In the genomic region with DNA sequence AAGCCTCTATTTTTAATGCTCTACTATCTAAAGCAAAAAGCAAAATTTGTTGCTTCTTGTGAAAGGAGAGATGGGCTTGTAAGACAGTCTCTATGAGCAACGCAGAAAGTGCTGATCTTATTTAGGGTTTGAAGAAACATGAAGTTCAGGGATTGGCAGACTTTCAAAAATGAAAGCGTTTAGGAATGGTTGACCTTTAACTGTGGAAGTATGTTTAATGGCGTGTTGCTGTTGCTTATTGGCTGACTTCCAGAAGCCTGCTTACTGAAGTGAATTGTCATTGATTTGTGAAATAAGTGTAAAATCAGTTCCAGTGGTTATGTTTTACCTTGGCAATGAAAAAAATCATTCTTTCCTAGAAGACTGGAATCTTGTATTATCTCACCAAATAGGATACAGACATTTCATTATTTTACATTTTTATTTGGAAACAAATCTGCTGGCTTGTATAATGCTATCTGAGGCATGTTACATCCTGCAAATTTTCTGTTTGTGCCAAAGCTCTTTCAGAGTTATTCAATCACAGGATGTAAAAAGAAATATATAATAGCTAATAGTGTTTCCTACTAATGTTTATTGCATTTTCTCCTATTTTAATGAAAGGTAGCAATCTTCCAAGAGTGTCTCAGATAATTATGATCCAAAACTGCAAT, we compare ENCODE assay signal across 15 cellular contexts.
A peak's percentile ranks its signal among the peaks of the same experiment; 100 is the strongest.
DNase-seq lines count a peak whose midpoint lies in the region; ATAC-seq and TF ChIP-seq lines count a peak whose summit lies in the region.
"Had no signal": no experiment of that assay in that cellular context is flagged by ENCODE, and none has a peak within 500 bp of the region (broad histone marks: within the 10 kb centered on the region; RNA-seq: fewer than 3 reads in every experiment).

No MANE protein-coding gene starts in this region.

- ATAC-seq in SK-N-SH treated with all-trans-retinoic acid at 6 μM for 48 hours, result peak; percentile 45; the same call in 2 of the 3 replicates
- ATAC-seq: natural killer cell treated with Interleukin-12 subunit alpha and Interleukin-12 subunit beta and Interleukin-15 and Interleukin-18, amount 100 ng/mL, for 72 hours had no signal

- H3K9me3 Mint-ChIP-seq in activated T-helper 2 cell treated with anti-CD3 and anti-CD28 coated beads, Interferon-gamma antibody, Interleukin-2, Interleukin-4, amounts not matched to agents 10 μg/mL and 5 μg/mL and 100 μg/mL, durations not matched to agents 14 hours and 24 hours and 36 hours, result peaks cover 26% of the 10 kb centered on the region

- TF ChIP-seq EP300 in Ishikawa (IDR thresholded peaks at IDR 0.05; ENCODE audit: borderline replicate concordance), result peak; percentile 79; the same call in 1 of the 2 replicates

- TF ChIP-seq RAD21 in Ishikawa (IDR thresholded peaks at IDR 0.05; ENCODE audit: low read depth), result no peak; the same call in none of the 2 replicates

- H3K27ac Mint-ChIP-seq in activated T-helper 2 cell treated with anti-CD3 and anti-CD28 coated beads, Interferon-gamma antibody, Interleukin-2, Interleukin-4, amounts not matched to agents 10 μg/mL and 5 μg/mL and 100 μg/mL, durations not matched to agents 14 hours and 24 hours and 36 hours, result no peak overlapping the region
- H3K27ac Mint-ChIP-seq: CD14-positive monocyte; natural killer cell treated with Interleukin-12 subunit alpha and Interleukin-12 subunit beta and Interleukin-15 and Interleukin-18, amount 100 ng/mL, for 72 hours had no signal

- in situ Hi-C loops in ACHN (cut with HindIII; ENCODE audit: low pct_ligation_motif_present, low pct_unique_long_range_greater_than_20kb, low sequenced_read_pairs), result no loop called here

- H3K4me3 Mint-ChIP-seq in activated T-helper 2 cell treated with anti-CD3 and anti-CD28 coated beads, Interferon-gamma antibody, Interleukin-2, Interleukin-4, amounts not matched to agents 10 μg/mL and 5 μg/mL and 100 μg/mL, durations not matched to agents 14 hours and 24 hours and 36 hours (ENCODE audit: low read depth), result no peak overlapping the region
- H3K4me3 Mint-ChIP-seq: CD14-positive monocyte; natural killer cell treated with Interleukin-12 subunit alpha and Interleukin-12 subunit beta and Interleukin-15 and Interleukin-18, amount 100 ng/mL, for 72 hours had no signal

- H3K36me3 Mint-ChIP-seq in activated T-helper 2 cell treated with anti-CD3 and anti-CD28 coated beads, Interferon-gamma antibody, Interleukin-2, Interleukin-4, amounts not matched to agents 10 μg/mL and 5 μg/mL and 100 μg/mL, durations not matched to agents 14 hours and 24 hours and 36 hours (ENCODE audit: low read depth), result no peaks in the 10 kb centered on the region
- H3K36me3 Mint-ChIP-seq: CD14-positive monocyte; natural killer cell treated with Interleukin-12 subunit alpha and Interleukin-12 subunit beta and Interleukin-15 and Interleukin-18, amount 100 ng/mL, for 72 hours had no signal

- intact Hi-C loops in activated T-helper 2 cell treated with anti-CD3 and anti-CD28 coated beads, Interferon-gamma antibody, Interleukin-2, Interleukin-4, amounts not matched to agents 10 μg/mL and 5 μg/mL and 100 μg/mL, durations not matched to agents 14 hours and 24 hours and 36 hours (cut with micrococcal nuclease), result no loop called here

- H3K27me3 Mint-ChIP-seq in activated T-helper 2 cell treated with anti-CD3 and anti-CD28 coated beads, Interferon-gamma antibody, Interleukin-2, Interleukin-4, amounts not matched to agents 10 μg/mL and 5 μg/mL and 100 μg/mL, durations not matched to agents 14 hours and 24 hours and 36 hours (ENCODE audit: low read depth), result no peaks in the 10 kb centered on the region
- H3K27me3 Mint-ChIP-seq: natural killer cell treated with Interleukin-12 subunit alpha and Interleukin-12 subunit beta and Interleukin-15 and Interleukin-18, amount 100 ng/mL, for 72 hours had no signal

- DNase-seq in ACHN (peak; percentile 78), glomerular endothelial cell (ENCODE audit: extremely low read depth, low read depth, low spot score) (peak; percentile 56), putamen (ENCODE audit: low spot score) (no peak), AG08395 (ENCODE audit: low spot score) (no peak), occipital lobe (lab: John Stamatoyannopoulos, UW) (no peak)
- DNase-seq in activated T-helper 2 cell treated with anti-CD3 and anti-CD28 coated beads, Interferon-gamma antibody, Interleukin-2, Interleukin-4, amounts not matched to agents 10 μg/mL and 5 μg/mL and 100 μg/mL, durations not matched to agents 14 hours and 24 hours and 36 hours (ENCODE audit: low spot score), result no peak
- DNase-seq: colonic mucosa; NCI-H526 treated with DMSO at 0.1 percent for 48 hours; stimulated activated CD4-positive, alpha-beta T cell treated with anti-CD3 and anti-CD28 coated beads, Interleukin-4, amount 100 ng/mL, for 24 hours; substantia nigra; T1000 had no signal

- no peaks in the 10 kb centered on the region for H3K4me1 Mint-ChIP-seq in activated T-helper 2 cell treated with anti-CD3 and anti-CD28 coated beads, Interferon-gamma antibody, Interleukin-2, Interleukin-4, amounts not matched to agents 10 μg/mL and 5 μg/mL and 100 μg/mL, durations not matched to agents 14 hours and 24 hours and 36 hours (ENCODE audit: low read depth)
- H3K4me1 Mint-ChIP-seq: CD14-positive monocyte had no signal

TF ChIP-seq in Ishikawa, 13 proteins besides CTCF, POLR2A, EP300 and RAD21 (continues in another document):
- no peak for TF ChIP-seq TAF1 (IDR thresholded peaks at IDR 0.05; ENCODE audit: low read depth)
- peak; percentile 95 for TF ChIP-seq NFIC (IDR thresholded peaks at IDR 0.05)
- TF ChIP-seq, protein P1, sequence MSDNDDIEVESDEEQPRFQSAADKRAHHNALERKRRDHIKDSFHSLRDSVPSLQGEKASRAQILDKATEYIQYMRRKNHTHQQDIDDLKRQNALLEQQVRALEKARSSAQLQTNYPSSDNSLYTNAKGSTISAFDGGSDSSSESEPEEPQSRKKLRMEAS (IDR thresholded peaks at IDR 0.05), result peak; percentile 14; the same call in 1 of the 2 replicates
- peak; percentile 54; the same call in 1 of the 2 replicates for TF ChIP-seq CEBPB (IDR thresholded peaks at IDR 0.05)
- no peak for TF ChIP-seq CREB1 (IDR thresholded peaks at IDR 0.05; ENCODE audit: low read depth)
- TF ChIP-seq TCF12 (IDR thresholded peaks at IDR 0.05; ENCODE audit: low read depth), result peak; percentile 76
- no peak for TF ChIP-seq EGR1 (IDR thresholded peaks at IDR 0.05)
- TF ChIP-seq, protein P2, sequence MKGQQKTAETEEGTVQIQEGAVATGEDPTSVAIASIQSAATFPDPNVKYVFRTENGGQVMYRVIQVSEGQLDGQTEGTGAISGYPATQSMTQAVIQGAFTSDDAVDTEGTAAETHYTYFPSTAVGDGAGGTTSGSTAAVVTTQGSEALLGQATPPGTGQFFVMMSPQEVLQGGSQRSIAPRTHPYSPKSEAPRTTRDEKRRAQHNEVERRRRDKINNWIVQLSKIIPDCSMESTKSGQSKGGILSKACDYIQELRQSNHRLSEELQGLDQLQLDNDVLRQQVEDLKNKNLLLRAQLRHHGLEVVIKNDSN (IDR thresholded peaks at IDR 0.05), result no peak

TF ChIP-seq in SK-N-SH treated with all-trans-retinoic acid at 6 μM for 48 hours, 23 proteins besides CTCF, POLR2A, EP300 and RAD21 (continues in another document):
- TF ChIP-seq, protein P3, sequence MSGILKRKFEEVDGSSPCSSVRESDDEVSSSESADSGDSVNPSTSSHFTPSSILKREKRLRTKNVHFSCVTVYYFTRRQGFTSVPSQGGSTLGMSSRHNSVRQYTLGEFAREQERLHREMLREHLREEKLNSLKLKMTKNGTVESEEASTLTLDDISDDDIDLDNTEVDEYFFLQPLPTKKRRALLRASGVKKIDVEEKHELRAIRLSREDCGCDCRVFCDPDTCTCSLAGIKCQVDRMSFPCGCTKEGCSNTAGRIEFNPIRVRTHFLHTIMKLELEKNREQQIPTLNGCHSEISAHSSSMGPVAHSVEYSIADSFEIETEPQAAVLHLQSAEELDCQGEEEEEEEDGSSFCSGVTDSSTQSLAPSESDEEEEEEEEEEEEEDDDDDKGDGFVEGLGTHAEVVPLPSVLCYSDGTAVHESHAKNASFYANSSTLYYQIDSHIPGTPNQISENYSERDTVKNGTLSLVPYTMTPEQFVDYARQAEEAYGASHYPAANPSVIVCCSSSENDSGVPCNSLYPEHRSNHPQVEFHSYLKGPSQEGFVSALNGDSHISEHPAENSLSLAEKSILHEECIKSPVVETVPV (CRISPR knock-in tag; IDR thresholded peaks at IDR 0.05), result no peak
- TF ChIP-seq, protein P4, sequence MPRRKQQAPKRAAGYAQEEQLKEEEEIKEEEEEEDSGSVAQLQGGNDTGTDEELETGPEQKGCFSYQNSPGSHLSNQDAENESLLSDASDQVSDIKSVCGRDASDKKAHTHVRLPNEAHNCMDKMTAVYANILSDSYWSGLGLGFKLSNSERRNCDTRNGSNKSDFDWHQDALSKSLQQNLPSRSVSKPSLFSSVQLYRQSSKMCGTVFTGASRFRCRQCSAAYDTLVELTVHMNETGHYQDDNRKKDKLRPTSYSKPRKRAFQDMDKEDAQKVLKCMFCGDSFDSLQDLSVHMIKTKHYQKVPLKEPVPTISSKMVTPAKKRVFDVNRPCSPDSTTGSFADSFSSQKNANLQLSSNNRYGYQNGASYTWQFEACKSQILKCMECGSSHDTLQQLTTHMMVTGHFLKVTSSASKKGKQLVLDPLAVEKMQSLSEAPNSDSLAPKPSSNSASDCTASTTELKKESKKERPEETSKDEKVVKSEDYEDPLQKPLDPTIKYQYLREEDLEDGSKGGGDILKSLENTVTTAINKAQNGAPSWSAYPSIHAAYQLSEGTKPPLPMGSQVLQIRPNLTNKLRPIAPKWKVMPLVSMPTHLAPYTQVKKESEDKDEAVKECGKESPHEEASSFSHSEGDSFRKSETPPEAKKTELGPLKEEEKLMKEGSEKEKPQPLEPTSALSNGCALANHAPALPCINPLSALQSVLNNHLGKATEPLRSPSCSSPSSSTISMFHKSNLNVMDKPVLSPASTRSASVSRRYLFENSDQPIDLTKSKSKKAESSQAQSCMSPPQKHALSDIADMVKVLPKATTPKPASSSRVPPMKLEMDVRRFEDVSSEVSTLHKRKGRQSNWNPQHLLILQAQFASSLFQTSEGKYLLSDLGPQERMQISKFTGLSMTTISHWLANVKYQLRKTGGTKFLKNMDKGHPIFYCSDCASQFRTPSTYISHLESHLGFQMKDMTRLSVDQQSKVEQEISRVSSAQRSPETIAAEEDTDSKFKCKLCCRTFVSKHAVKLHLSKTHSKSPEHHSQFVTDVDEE (CRISPR knock-in tag; IDR thresholded peaks at IDR 0.05), result no peak
- no peak for TF ChIP-seq ARNTL (CRISPR knock-in tag; IDR thresholded peaks at IDR 0.05; ENCODE audit: borderline replicate concordance, low read depth)
- TF ChIP-seq ZC3H10 (CRISPR knock-in tag; IDR thresholded peaks at IDR 0.05), result no peak
- no peak for TF ChIP-seq ZFP30 (CRISPR knock-in tag; IDR thresholded peaks at IDR 0.05)

Comparison
In these comparisons a context has a peak if more than half of its experiments do, and no peak if none do; other contexts are left out.
1. DNase-seq: peak in ACHN (single experiment) and glomerular endothelial cell (single experiment); none in putamen (single experiment), activated T-helper 2 cell treated with anti-CD3 and anti-CD28 coated beads, Interferon-gamma antibody, Interleukin-2, Interleukin-4, amounts not matched to agents 10 μg/mL and 5 μg/mL and 100 μg/mL, durations not matched to agents 14 hours and 24 hours and 36 hours (single experiment), AG08395 (single experiment) and occipital lobe (single experiment).